8 cellular contexts compared by ENCODE assay signal in the genomic region with DNA sequence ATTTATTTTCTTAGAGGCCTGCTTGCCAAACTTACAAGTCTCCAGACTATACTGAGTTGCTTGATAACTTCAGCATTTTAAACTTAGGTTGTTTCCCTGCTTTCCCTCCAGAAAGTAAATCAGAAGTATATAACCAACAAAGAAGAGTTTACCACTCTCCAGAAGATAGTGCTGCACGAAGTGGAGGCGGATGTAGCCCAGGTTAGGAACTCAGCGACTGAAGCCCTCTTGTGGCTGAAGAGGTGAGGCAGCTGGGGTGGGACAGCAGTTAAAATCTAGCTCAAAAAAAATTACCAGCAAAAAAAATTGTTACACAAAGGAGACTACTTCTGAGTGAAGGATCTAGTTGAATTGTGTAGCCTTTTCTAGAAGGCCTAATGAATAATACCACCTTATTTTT. TPM values are rescaled to one million over a fixed set of nuclear protein-coding genes. Genes with fewer than 3 reads are reported as not detected.
DNase-seq lines count a peak whose midpoint lies in the region; ATAC-seq lines count a peak whose summit lies in the region.
"Not testable (repeated sequence)": the region's sequence is repeated elsewhere in the genome, so short reads cannot be mapped to it uniquely, and the experiment has no call there.

No MANE protein-coding gene starts in this region.

- H3K9me3 ChIP-seq in MG63: not testable (repeated sequence)

- not testable (repeated sequence) for H3K27me3 ChIP-seq in MG63

- not testable (repeated sequence) for H3K4me3 ChIP-seq in MG63

- H3K36me3 ChIP-seq in MG63: not testable (repeated sequence)

- in situ Hi-C loops in SK-MEL-5 (cut with HindIII; ENCODE audit: low pct_unique_long_range_greater_than_20kb, low sequenced_read_pairs): loop anchor here (5.0 kb wide), 1 partner anchor 49 kb away; no protein-coding TSS in a partner anchor

- peak; percentile 80 for ATAC-seq in GM21786 (IDR thresholded peaks at IDR 0.05; ENCODE audit: unreplicated experiment)

- peak; percentile 17 for DNase-seq in Daoy (ENCODE audit: low read depth)
- DNase-seq in MG63: peak; percentile 2
- DNase-seq in SK-MEL-5 (ENCODE audit: low read depth, low spot score): peak; percentile 70
- peak; percentile 4 for DNase-seq in activated effector memory CD4-positive, alpha-beta T cell treated with Interleukin-2 at 50 U/mL for 16 hours
- peak; percentile 27 for DNase-seq in fibroblast of gingiva (ENCODE audit: low read depth)
- DNase-seq in mucosa of gallbladder (ENCODE audit: low spot score): peak; percentile 21
- peak; percentile 1 to 36 (median 27) for DNase-seq in stimulated activated naive CD4-positive, alpha-beta T cell (lab: John Stamatoyannopoulos, UW)

RNA-seq across cellular contexts. Expression of a gene that starts 33.6 kb away (rescaled TPM):
- 21.0 and 23.2 TPM in 2 replicates for total RNA-seq in Daoy (2014; rRNA removed; shearing (Covaris generic))
- total RNA-seq in MG63 (2014; rRNA removed; shearing (Covaris generic); ENCODE audit: low replicate concordance): 8.6 and 10.6 TPM in 2 replicates
- 18.6 and 20.6 TPM in 2 replicates for total RNA-seq in SK-MEL-5 (2014; rRNA removed; shearing (Covaris generic))
- 10.8 and 14.2 TPM in 2 replicates for polyA plus RNA-seq in SK-MEL-5 (2015; cell fraction: cytosol; rRNA removed)
- polyA plus RNA-seq in SK-MEL-5 (2015; cell fraction: nucleus; rRNA removed): 24.0 and 26.1 TPM in 2 replicates
- total RNA-seq in mucosa of gallbladder: 11.9 TPM

RNA-seq across cellular contexts. Expression of a gene that starts 35.3 kb away (rescaled TPM):
- 47.3 and 54.4 TPM in 2 replicates for total RNA-seq in Daoy (2014; rRNA removed; shearing (Covaris generic))
- 8.1 and 16.1 TPM in 2 replicates for total RNA-seq in MG63 (2014; rRNA removed; shearing (Covaris generic); ENCODE audit: low replicate concordance)
- 42.9 and 43.3 TPM in 2 replicates for total RNA-seq in SK-MEL-5 (2014; rRNA removed; shearing (Covaris generic))
- polyA plus RNA-seq in SK-MEL-5 (2015; cell fraction: cytosol; rRNA removed): 31.0 and 34.5 TPM in 2 replicates
- 26.9 and 38.9 TPM in 2 replicates for polyA plus RNA-seq in SK-MEL-5 (2015; cell fraction: nucleus; rRNA removed)
- 10.9 TPM for total RNA-seq in mucosa of gallbladder

Comparison
In these comparisons a context has a peak if more than half of its experiments do, and no peak if none do; other contexts are left out.
1. DNase-seq: peak in every context shown above with its lines; median percentile 70 in SK-MEL-5; 27 in fibroblast of gingiva; 27 in stimulated activated naive CD4-positive, alpha-beta T cell; 21 in mucosa of gallbladder; 17 in Daoy; 4 in activated effector memory CD4-positive, alpha-beta T cell treated with Interleukin-2 at 50 U/mL for 16 hours; 2 in MG63.